9 cellular contexts compared by ENCODE assay signal in genomic region chr1:154178006-154178405, GRCh38. TPM values are rescaled to one million over a fixed set of nuclear protein-coding genes. Genes with fewer than 3 reads are reported as not detected.
DNase-seq lines count a peak whose midpoint lies in the region; ATAC-seq, FAIRE-seq and TF ChIP-seq lines count a peak whose summit lies in the region.
"Had no signal": no experiment of that assay in that cellular context is flagged by ENCODE, and none has a peak within 500 bp of the region (broad histone marks: within the 10 kb centered on the region; RNA-seq: fewer than 3 reads in every experiment).

No MANE protein-coding gene starts in this region.

- peaks cover 0 to 2% (median 0%) of the 10 kb centered on the region in 8 donors for H3K9me3 Mint-ChIP-seq in CD4-positive, alpha-beta memory T cell
- no peaks in the 10 kb centered on the region for H3K9me3 Mint-ChIP-seq in neural progenitor cell

- no peak overlapping the region for H3K9ac ChIP-seq in OCI-LY3 (ENCODE audit: low read length)
- no peak overlapping the region for H3K9ac ChIP-seq in neural progenitor cell

- H3K4me3 Mint-ChIP-seq in CD4-positive, alpha-beta memory T cell = peak overlapping the region; percentile 34 to 100 (median 72)
- H3K4me3 Mint-ChIP-seq in neural progenitor cell = peak overlapping the region; percentile 9

- no peak overlapping the region for H3K4me3 ChIP-seq in CD4-positive, alpha-beta memory T cell (ENCODE audit: low read length in 2 of 2)
- H3K4me3 ChIP-seq in OCI-LY3 (ENCODE audit: low read length) (peak overlapping the region; percentile 79; the same call in 1 of the 2 replicates), neural progenitor cell (peak overlapping the region; percentile 23)

- intact Hi-C loops in CD4-positive, alpha-beta memory T cell (cut with micrococcal nuclease) = no loop called here

- H3K27me3 ChIP-seq in CD4-positive, alpha-beta memory T cell (ENCODE audit: insufficient read depth, low read length) = no peaks in the 10 kb centered on the region
- H3K27me3 ChIP-seq in OCI-LY3 (ENCODE audit: low read depth, low read length) = no peaks in the 10 kb centered on the region
- no peaks in the 10 kb centered on the region for H3K27me3 ChIP-seq in neural progenitor cell

- no peaks in the 10 kb centered on the region for H3K9me3 ChIP-seq in CD4-positive, alpha-beta memory T cell (ENCODE audit: control insufficient read depth in 1 of 2, low read length in 2 of 2)
- no peaks in the 10 kb centered on the region for H3K9me3 ChIP-seq in OCI-LY3 (ENCODE audit: insufficient read depth, low read length)
- no peaks in the 10 kb centered on the region for H3K9me3 ChIP-seq in neural progenitor cell (ENCODE audit: low read depth)

- H3K36me3 ChIP-seq in CD4-positive, alpha-beta memory T cell (ENCODE audit: insufficient read depth, low read length) = peaks cover 28% of the 10 kb centered on the region
- peaks cover 56% of the 10 kb centered on the region for H3K36me3 ChIP-seq in OCI-LY3 (replicated peaks; ENCODE audit: low read depth, low read length)
- H3K36me3 ChIP-seq in neural progenitor cell = no peaks in the 10 kb centered on the region

- H3K27ac ChIP-seq in CD4-positive, alpha-beta memory T cell (ENCODE audit: low read depth, low read length) = peak overlapping the region; percentile 37
- H3K27ac ChIP-seq in OCI-LY3 (ENCODE audit: low read length) (peak overlapping the region; percentile 95), caudate nucleus (ENCODE audit: low read depth, low read length) (peak overlapping the region; percentile 58), neural progenitor cell (peak overlapping the region; percentile 74)

- POLR2A ChIA-PET in CD4-positive, alpha-beta memory T cell (lab: Charles Lee; ENCODE audit: partially characterized antibody) = interaction anchor here (0.6 to 5.0 kb wide), 4 partner anchors 17 to 188 kb away, joined by 3 to 37 read pairs (median 4); no protein-coding TSS in a partner anchor

- H3K79me2 ChIP-seq in OCI-LY3 (ENCODE audit: low read length) (peaks cover 89% of the 10 kb centered on the region), neural progenitor cell (ENCODE audit: low read depth) (peaks cover 97% of the 10 kb centered on the region)

- H3K36me3 Mint-ChIP-seq in CD4-positive, alpha-beta memory T cell = peaks cover 32 to 67% of the 10 kb centered on the region in 2 donors
- H3K36me3 Mint-ChIP-seq in neural progenitor cell = peaks cover 17% of the 10 kb centered on the region

- H3K4me2 ChIP-seq in OCI-LY3 (ENCODE audit: low read length) = peak overlapping the region; percentile 99
- peak overlapping the region; percentile 95 for H3K4me2 ChIP-seq in neural progenitor cell

- no peak for TF ChIP-seq CTCF in OCI-LY3 (IDR thresholded peaks at IDR 0.05; ENCODE audit: low read depth, low read length)
- TF ChIP-seq CTCF in neural progenitor cell (IDR thresholded peaks at IDR 0.05) = no peak

- peak in 1 of 5 donors; percentile 45 for DNase-seq in CD4-positive, alpha-beta memory T cell
- DNase-seq in caudate nucleus (lab: John Stamatoyannopoulos, UW) (peak in 39 of 61 donors; percentile 4 to 88 (median 45)), neural progenitor cell (ENCODE audit: low spot score) (no peak), frontal cortex (ENCODE audit: low spot score in 2 of 2) (no peak), NCI-H2196 treated with DMSO at 0.1 percent for 48 hours (lab: John Stamatoyannopoulos, UW; ENCODE audit: unreplicated experiment) (no peak)

- H3K27ac Mint-ChIP-seq in CD4-positive, alpha-beta memory T cell = peak overlapping the region; percentile 78 to 98 (median 91)
- H3K27ac Mint-ChIP-seq in neural progenitor cell = peak overlapping the region; percentile 46

- peaks cover 33% of the 10 kb centered on the region for H3F3A ChIP-seq in neural progenitor cell (ENCODE audit: low read depth)

- CTCF ChIA-PET in CD4-positive, alpha-beta memory T cell (lab: Charles Lee; ENCODE audit: partially characterized antibody) = interaction anchor here (1.1 to 1.4 kb wide), 3 partner anchors 20 to 226 kb away, joined by 3 to 5 read pairs (median 4); no protein-coding TSS in a partner anchor

- H2AFZ ChIP-seq in OCI-LY3 (ENCODE audit: low read depth, low read length) (no peak overlapping the region), neural progenitor cell (replicated peaks) (no peak overlapping the region)

- H4K20me1 ChIP-seq in OCI-LY3 (ENCODE audit: insufficient read depth, low read length) (peaks cover 73% of the 10 kb centered on the region), neural progenitor cell (ENCODE audit: low read depth) (peaks cover 77% of the 10 kb centered on the region)

- peaks cover 66% of the 10 kb centered on the region for H3K4me1 ChIP-seq in CD4-positive, alpha-beta memory T cell (ENCODE audit: insufficient read depth, low read length)
- H3K4me1 ChIP-seq in OCI-LY3 (ENCODE audit: low read length) = peaks cover 35% of the 10 kb centered on the region
- H3K4me1 ChIP-seq in neural progenitor cell = peaks cover 46% of the 10 kb centered on the region

- no peak for FAIRE-seq in frontal cortex (lab: Jason Lieb, UNC)

- ATAC-seq in GM21717 (IDR thresholded peaks at IDR 0.05; ENCODE audit: unreplicated experiment) = no peak
- ATAC-seq in GM19455 (IDR thresholded peaks at IDR 0.05; ENCODE audit: unreplicated experiment) = no peak

- no peaks in the 10 kb centered on the region for H3K27me3 Mint-ChIP-seq in CD4-positive, alpha-beta memory T cell
- H3K27me3 Mint-ChIP-seq in neural progenitor cell (ENCODE audit: insufficient read depth, low read depth) = peaks cover 2% of the 10 kb centered on the region

- H3K4me1 Mint-ChIP-seq in CD4-positive, alpha-beta memory T cell = peaks cover 51 to 78% (median 65%) of the 10 kb centered on the region in 4 donors
- H3K4me1 Mint-ChIP-seq in neural progenitor cell = peaks cover 52% of the 10 kb centered on the region

RNA-seq across cellular contexts. Expression of gene TPM3, which starts 13.9 kb away (rescaled TPM):
- 100 to 1,000 TPM; 311 to 312 TPM for total RNA-seq in CD4-positive, alpha-beta memory T cell
- polyA plus RNA-seq in CD4-positive, alpha-beta memory T cell = 1,000 to 10,000 TPM in 1 of 2 donors, 100 to 1,000 TPM in 1; 860 to 1,209 TPM
- 408 and 596 TPM in 2 replicates for total RNA-seq in neural progenitor cell (ENCODE audit: low replicate concordance)
- 245 TPM for total RNA-seq in frontal cortex

RNA-seq across cellular contexts. Expression of gene NUP210L, which starts 23.1 kb away (rescaled TPM):
- under 1 TPM; 0.19 to 0.23 TPM for total RNA-seq in CD4-positive, alpha-beta memory T cell
- polyA plus RNA-seq in CD4-positive, alpha-beta memory T cell = under 1 TPM in 1 of 2 donors, not detected in 1; 0.14 TPM
- not detected in 2 replicates for total RNA-seq in neural progenitor cell (ENCODE audit: low replicate concordance)
- total RNA-seq in frontal cortex = 0.41 TPM
- total RNA-seq: RPMI7951 had no signal

RNA-seq across cellular contexts. Expression of gene CFAP141, which starts 28.1 kb away (rescaled TPM):
- total RNA-seq in CD4-positive, alpha-beta memory T cell = not detected
- polyA plus RNA-seq in CD4-positive, alpha-beta memory T cell = not detected
- total RNA-seq in neural progenitor cell (ENCODE audit: low replicate concordance) = not detected in 2 replicates
- not detected for total RNA-seq in frontal cortex
- total RNA-seq: RPMI7951 had no signal

RNA-seq across cellular contexts. Expression of gene UBAP2L, which starts 42.7 kb away (rescaled TPM):
- 100 to 1,000 TPM; 180 to 189 TPM for total RNA-seq in CD4-positive, alpha-beta memory T cell
- polyA plus RNA-seq in CD4-positive, alpha-beta memory T cell = 10 to 100 TPM; 33.5 to 74.5 TPM
- total RNA-seq in neural progenitor cell (ENCODE audit: low replicate concordance) (135 and 148 TPM in 2 replicates), frontal cortex (35.5 TPM)

Comparison
In these comparisons a context has a peak if more than half of its experiments do, and no peak if none do; other contexts are left out.
1. DNase-seq: peak in caudate nucleus (39 of 61); none in neural progenitor cell (single experiment), frontal cortex (0 of 2) and NCI-H2196 treated with DMSO at 0.1 percent for 48 hours (single experiment).
2. H3K27ac ChIP-seq: peak in every context shown above with its lines; median percentile 95 in OCI-LY3; 74 in neural progenitor cell; 58 in caudate nucleus; 37 in CD4-positive, alpha-beta memory T cell.
3. H3K4me3 ChIP-seq: peak in OCI-LY3 (single experiment) and neural progenitor cell (single experiment); none in CD4-positive, alpha-beta memory T cell (0 of 2).